Comparison of ENCODE assay signal across 11 cellular contexts in the genomic region with DNA sequence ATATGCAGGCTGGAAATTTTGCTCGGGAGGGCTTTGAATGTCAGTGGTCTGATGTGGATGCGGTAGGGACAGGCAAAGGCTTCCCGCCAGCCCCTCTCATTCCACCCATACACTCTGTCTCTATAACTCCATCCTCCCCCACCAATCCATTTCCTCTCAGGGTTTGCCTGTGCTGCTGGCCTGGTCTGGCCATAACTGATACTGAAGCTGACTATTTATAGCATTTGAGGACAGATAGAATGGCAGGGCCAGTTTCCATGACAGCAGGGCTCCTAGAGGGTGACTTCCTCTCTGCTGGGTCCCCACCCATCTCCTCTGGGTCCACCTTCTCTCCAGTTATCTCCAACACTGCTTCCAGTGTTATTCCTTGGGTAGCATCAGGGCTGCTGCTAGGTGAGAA.
A peak's percentile ranks its signal among the peaks of the same experiment; 100 is the strongest.
DNase-seq lines count a peak whose midpoint lies in the region; ATAC-seq lines count a peak whose summit lies in the region.
"Had no signal": no experiment of that assay in that cellular context is flagged by ENCODE, and none has a peak within 500 bp of the region (broad histone marks: within the 10 kb centered on the region; RNA-seq: fewer than 3 reads in every experiment).

No MANE protein-coding gene starts in this region.

- H3K4me3 ChIP-seq in BLaER1 = peak overlapping the region; percentile 6; the same call in 1 of the 2 replicates

- H4K20me1 ChIP-seq in BLaER1 = no peaks in the 10 kb centered on the region

- H3K4me2 ChIP-seq in BLaER1 = peak overlapping the region; percentile 96

- DNase-seq in NCI-H146 treated with DMSO at 0.1 percent for 48 hours (lab: John Stamatoyannopoulos, UW; ENCODE audit: unreplicated experiment) (peak; percentile 31), NCI-H82 (lab: John Stamatoyannopoulos, UW) (no peak), islet precursor cell (no peak), NCI-H510A treated with DMSO at 0.1 percent for 48 hours (lab: John Stamatoyannopoulos, UW) (no peak)
- DNase-seq in stimulated activated CD4-positive, alpha-beta T cell treated with anti-CD3 and anti-CD28 coated beads, Interleukin-4, amount 100 ng/mL, for 24 hours = no peak
- DNase-seq: activated CD8-positive, alpha-beta memory T cell treated with anti-CD3 and anti-CD28 coated beads, Interleukin-2, amount 10 ng/mL, durations not matched to agents 7 days and 5 days; glutamatergic neuron; RPMI8226 had no signal

- ATAC-seq in GM19043 (IDR thresholded peaks at IDR 0.05; ENCODE audit: low read depth, unreplicated experiment) = peak; percentile 39
- ATAC-seq in HG02938 (IDR thresholded peaks at IDR 0.05; ENCODE audit: unreplicated experiment) = peak; percentile 44
- ATAC-seq: activated CD8-positive, alpha-beta memory T cell treated with anti-CD3 and anti-CD28 coated beads, Interleukin-2, amount 10 ng/mL, durations not matched to agents 7 days and 5 days had no signal

- peaks cover 54% of the 10 kb centered on the region for H3K4me1 ChIP-seq in BLaER1

- peak overlapping the region; percentile 96 for H3K27ac ChIP-seq in BLaER1

- no peaks in the 10 kb centered on the region for H3K9me3 ChIP-seq in BLaER1

- H3K36me3 ChIP-seq in BLaER1 = no peaks in the 10 kb centered on the region

- H3K9ac ChIP-seq in BLaER1 = no peak overlapping the region

- no peaks in the 10 kb centered on the region for H3K27me3 ChIP-seq in BLaER1
